ENCODE assay signal across 34 cellular contexts in the genomic region with DNA sequence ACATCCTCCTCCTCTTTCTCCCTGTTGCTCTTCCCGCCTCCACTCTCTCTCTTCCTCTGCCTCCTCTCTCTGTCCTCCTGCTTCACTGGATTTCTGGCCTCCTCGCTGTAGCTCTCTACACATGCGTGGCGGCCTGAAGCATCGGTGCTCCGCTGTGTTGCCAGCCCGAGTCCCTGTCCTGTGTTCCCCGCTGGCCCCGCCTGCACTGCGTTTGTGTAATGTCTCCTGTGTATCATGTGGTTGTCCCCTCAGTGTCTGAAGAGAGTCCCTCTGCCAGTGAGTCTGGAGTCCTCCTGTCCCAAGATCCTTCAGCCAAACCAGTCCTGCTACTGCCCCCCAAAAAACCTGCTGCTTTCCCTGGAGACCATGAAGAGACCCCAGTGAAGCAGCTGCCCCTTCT.
"Had no signal": no experiment of that assay in that cellular context is flagged by ENCODE, and none has a peak within 500 bp of the region (broad histone marks: within the 10 kb centered on the region; RNA-seq: fewer than 3 reads in every experiment).

No MANE protein-coding gene starts in this region.

- H3K36me3 Mint-ChIP-seq: activated CD4-positive, alpha-beta memory T cell treated with anti-CD3 and anti-CD28 coated beads for 36 hours; activated naive CD4-positive, alpha-beta T cell treated with anti-CD3 and anti-CD28 coated beads, Interleukin-2, amount 50 U/mL, for 72 hours had no signal

- ATAC-seq: activated T-cell treated with anti-CD3 and anti-CD28 coated beads, Interleukin-2, amount 50 U/mL, for 4 hours; Right ventricle myocardium inferior had no signal

- H3K4me1 Mint-ChIP-seq: activated B cell treated with CpG ODN at 0.5 μM for 24 hours had no signal

- DNase-seq: activated B cell treated with CpG ODN at 0.5 μM for 24 hours; activated CD4-positive, alpha-beta memory T cell treated with anti-CD3 and anti-CD28 coated beads for 36 hours; activated CD4-positive, alpha-beta T cell treated with anti-CD3 and anti-CD28 coated beads for 4 hours; activated CD4-positive, alpha-beta T cell treated with anti-CD3 and anti-CD28 coated beads, Interleukin-2, amount 50 U/mL, for 1 hour; activated CD4-positive, CD25-positive, alpha-beta regulatory T cell treated with anti-CD3 and anti-CD28 coated beads, Interleukin-2, amount 50 U/mL, for 72 hours; activated CD8-positive, alpha-beta memory T cell treated with anti-CD3 and anti-CD28 coated beads, Interleukin-2, amount 50 U/mL, for 4 hours; activated gamma-delta T cell treated with Interleukin-2 at 50 U/mL for 16 hours; activated naive CD4-positive, alpha-beta T cell treated with anti-CD3 and anti-CD28 coated beads for 36 hours; activated T-cell treated with anti-CD3 and anti-CD28 coated beads for 4 hours; activated T-cell treated with anti-CD3 and anti-CD28 coated beads, Interleukin-2, amount 50 U/mL, for 4 hours; amniotic stem cell; aorta; brain microvascular endothelial cell; central memory CD4-positive, alpha-beta T cell; KG1; MM.1S; MV-4-11; NCI-H1092; NCI-H1436 treated with DMSO at 0.1 percent for 48 hours; NCI-H1694 treated with DMSO at 0.1 percent for 48 hours; NCI-H2171 treated with DMSO at 0.1 percent for 48 hours; NCI-H446; NCI-H510A treated with DMSO at 0.1 percent for 48 hours; NCI-H526 treated with DMSO at 0.1 percent for 48 hours; NK-92 treated with Interleukin-12 subunit alpha and Interleukin-12 subunit beta, amount 100 ng/mL, for 24 hours; PC-9; SIG-M5; SW 1271; T-helper 1 cell; T-helper 2 cell; T-helper 9 cell had no signal

- H3K9me3 Mint-ChIP-seq: activated B cell treated with CpG ODN at 0.5 μM for 24 hours; activated CD4-positive, alpha-beta memory T cell treated with anti-CD3 and anti-CD28 coated beads for 36 hours; activated naive CD4-positive, alpha-beta T cell treated with anti-CD3 and anti-CD28 coated beads for 36 hours; activated naive CD4-positive, alpha-beta T cell treated with anti-CD3 and anti-CD28 coated beads, Interleukin-2, amount 50 U/mL, for 72 hours; activated T-cell treated with anti-CD3 and anti-CD28 coated beads, Interleukin-2, amount 50 U/mL, for 4 hours; activated T-helper 1 cell treated with anti-CD3 and anti-CD28 coated beads, Interleukin-12 subunit alpha, Interleukin-12 subunit beta, Interleukin-2, Interleukin-4 antibody, amounts not matched to agents 30 ng/mL and 10 ng/mL and 1 ng/mL, durations not matched to agents 14 hours and 24 hours and 36 hours had no signal

- H3K4me3 Mint-ChIP-seq: activated B cell treated with CpG ODN at 0.5 μM for 24 hours; activated CD4-positive, alpha-beta memory T cell treated with anti-CD3 and anti-CD28 coated beads for 36 hours; activated naive CD4-positive, alpha-beta T cell treated with anti-CD3 and anti-CD28 coated beads for 36 hours; activated T-cell treated with anti-CD3 and anti-CD28 coated beads, Interleukin-2, amount 50 U/mL, for 4 hours; activated T-helper 1 cell treated with anti-CD3 and anti-CD28 coated beads, Interleukin-12 subunit alpha, Interleukin-12 subunit beta, Interleukin-2, Interleukin-4 antibody, amounts not matched to agents 30 ng/mL and 10 ng/mL and 1 ng/mL, durations not matched to agents 14 hours and 24 hours and 36 hours had no signal

- H3K27ac Mint-ChIP-seq: activated B cell treated with CpG ODN at 0.5 μM for 24 hours; activated CD4-positive, alpha-beta memory T cell treated with anti-CD3 and anti-CD28 coated beads for 36 hours; activated naive CD4-positive, alpha-beta T cell treated with anti-CD3 and anti-CD28 coated beads for 36 hours; activated T-helper 1 cell treated with anti-CD3 and anti-CD28 coated beads, Interleukin-12 subunit alpha, Interleukin-12 subunit beta, Interleukin-2, Interleukin-4 antibody, amounts not matched to agents 30 ng/mL and 10 ng/mL and 1 ng/mL, durations not matched to agents 14 hours and 24 hours and 36 hours had no signal
